9 cellular contexts compared by ENCODE assay signal in genomic region chr2:102449370-102449974, GRCh38. TPM values are rescaled to one million over a fixed set of nuclear protein-coding genes. Genes with fewer than 3 reads are reported as not detected.
DNase-seq lines count a peak whose midpoint lies in the region; ATAC-seq and TF ChIP-seq lines count a peak whose summit lies in the region.
"Had no signal": no experiment of that assay in that cellular context is flagged by ENCODE, and none has a peak within 500 bp of the region (broad histone marks: within the 10 kb centered on the region; RNA-seq: fewer than 3 reads in every experiment).

No MANE protein-coding gene starts in this region.

- POLR2A ChIA-PET in OCI-LY7 (lab: Charles Lee): no interaction called here

- CTCF ChIA-PET in OCI-LY7 (lab: Charles Lee; ENCODE audit: unreplicated experiment): no interaction called here

- no peak overlapping the region for H3K4me3 ChIP-seq in OCI-LY7 (ENCODE audit: low read depth, low read length, poor library complexity, severe bottlenecking)

- H3K9me3 ChIP-seq in OCI-LY7 (ENCODE audit: low read length): no peaks in the 10 kb centered on the region

- H3K36me3 ChIP-seq in OCI-LY7 (ENCODE audit: insufficient read depth, low read length): no peaks in the 10 kb centered on the region

- DNase-seq in A172 (ENCODE audit: low spot score) (peak; percentile 46), OCI-LY7 (ENCODE audit: low spot score) (peak; percentile 16), fibroblast of the conjunctiva (ENCODE audit: low read depth) (peak; percentile 35), renal cortical epithelial cell (ENCODE audit: low read depth) (peak; percentile 38), occipital lobe (lab: John Stamatoyannopoulos, UW) (no peak)
- DNase-seq in activated T-cell treated with anti-CD3 and anti-CD28 coated beads, Interleukin-2, amount 50 U/mL, for 1 hour: peak; percentile 68
- DNase-seq: naive B cell had no signal

- peak; percentile 60 for TF ChIP-seq CTCF in GM12873 (IDR thresholded peaks at IDR 0.05; ENCODE audit: insufficient read depth, low read depth, low read length, missing control alignments)
- TF ChIP-seq CTCF in OCI-LY7 (conservative IDR thresholded peaks at IDR 0.05; ENCODE audit: low read length): peak; percentile 85

- no peak overlapping the region for H3K4me2 ChIP-seq in OCI-LY7 (ENCODE audit: low read length)

- no peaks in the 10 kb centered on the region for H4K20me1 ChIP-seq in OCI-LY7 (ENCODE audit: insufficient read depth, low read length)

- no peak overlapping the region for H3K27ac ChIP-seq in OCI-LY7 (ENCODE audit: low read depth, low read length, poor library complexity, severe bottlenecking)

- ATAC-seq in HG03280 (IDR thresholded peaks at IDR 0.05; ENCODE audit: unreplicated experiment): no peak

- no peaks in the 10 kb centered on the region for H3K9me2 ChIP-seq in OCI-LY7 (ENCODE audit: insufficient read depth, low read length)

- intact Hi-C loops in OCI-LY7 (cut with micrococcal nuclease; ENCODE audit: unreplicated experiment): loop anchor here (5.0 kb wide), 1 partner anchor 432 kb away; no protein-coding TSS in a partner anchor

- BruUV-seq in OCI-LY7 (replicated peaks; lab: Mats Ljungman, UMichigan): no TSS peak

- H3K4me1 ChIP-seq in OCI-LY7 (ENCODE audit: insufficient read depth, low read length, poor library complexity, severe bottlenecking): no peaks in the 10 kb centered on the region

- no peaks in the 10 kb centered on the region for H3K79me2 ChIP-seq in OCI-LY7 (ENCODE audit: insufficient read depth, low read depth, low read length)

- no peak overlapping the region for H2AFZ ChIP-seq in OCI-LY7 (ENCODE audit: low read length)

RNA-seq across cellular contexts. Expression of gene SLC9A4, which starts 23.6 kb away (rescaled TPM):
- 0.31 and 0.84 TPM in 2 replicates for total RNA-seq in A172 (2014; rRNA removed; shearing (Covaris generic))
- total RNA-seq in OCI-LY7 (2014; rRNA removed; shearing (Covaris generic)): 0.03 TPM in 1 of 2 replicates, not detected in the other
- 0.10 and 0.22 TPM in 2 replicates for total RNA-seq in OCI-LY7 (2022)
- total RNA-seq in renal cortical epithelial cell: 0.40 and 7.6 TPM in 2 replicates
- total RNA-seq in occipital lobe: 0.62 TPM

RNA-seq across cellular contexts. Expression of gene IL18RAP, which starts 26.5 kb away (rescaled TPM):
- total RNA-seq in A172 (2014; rRNA removed; shearing (Covaris generic)): not detected in 2 replicates
- total RNA-seq in OCI-LY7 (2014; rRNA removed; shearing (Covaris generic)): not detected in 2 replicates
- not detected in 2 replicates for total RNA-seq in OCI-LY7 (2022)
- not detected in 2 replicates for total RNA-seq in renal cortical epithelial cell
- total RNA-seq in occipital lobe: 0.16 TPM
